Comparison of ENCODE assay signal across 8 cellular contexts in the genomic region with DNA sequence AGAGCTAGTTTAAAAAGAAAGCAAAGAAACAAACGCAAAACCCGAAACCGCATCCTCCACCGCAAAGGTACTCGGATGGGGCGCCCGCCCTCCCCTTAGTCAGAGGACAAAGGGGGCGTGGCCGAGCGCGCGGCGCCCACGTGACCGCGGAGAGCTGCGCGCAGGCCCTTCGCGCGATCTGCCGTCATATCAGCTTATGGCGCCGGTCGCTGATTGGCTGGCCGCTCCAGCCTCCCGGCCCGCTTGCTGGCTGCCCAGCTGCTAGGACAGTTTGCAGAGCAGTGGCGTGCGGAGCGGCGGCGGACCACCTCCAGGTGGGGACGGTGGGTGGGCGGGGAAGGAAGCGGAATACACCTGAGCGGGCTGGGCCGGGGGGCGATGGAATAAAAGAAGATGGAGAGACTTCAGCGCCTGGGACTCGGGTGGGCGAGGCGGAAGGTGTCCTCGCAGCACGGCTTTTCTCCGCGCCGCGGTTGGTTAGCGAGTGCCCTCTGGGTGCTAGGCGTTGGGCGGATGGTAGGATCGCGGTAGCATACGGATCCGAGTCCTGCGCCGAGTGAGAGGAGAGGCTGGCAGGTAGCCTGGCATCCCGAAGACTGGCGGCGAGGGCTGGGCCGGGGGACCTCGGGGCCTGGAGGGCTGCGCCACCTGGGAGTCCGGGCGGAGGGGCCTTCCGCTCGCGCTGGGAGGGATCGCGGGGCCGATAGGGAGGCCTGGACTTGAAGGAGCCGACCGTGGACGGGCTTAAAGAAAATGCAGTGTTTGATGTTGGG. TPM values are rescaled to one million over a fixed set of nuclear protein-coding genes. Genes with fewer than 3 reads are reported as not detected.
DNase-seq lines count a peak whose midpoint lies in the region; ATAC-seq and TF ChIP-seq lines count a peak whose summit lies in the region.

A gene with protein sequence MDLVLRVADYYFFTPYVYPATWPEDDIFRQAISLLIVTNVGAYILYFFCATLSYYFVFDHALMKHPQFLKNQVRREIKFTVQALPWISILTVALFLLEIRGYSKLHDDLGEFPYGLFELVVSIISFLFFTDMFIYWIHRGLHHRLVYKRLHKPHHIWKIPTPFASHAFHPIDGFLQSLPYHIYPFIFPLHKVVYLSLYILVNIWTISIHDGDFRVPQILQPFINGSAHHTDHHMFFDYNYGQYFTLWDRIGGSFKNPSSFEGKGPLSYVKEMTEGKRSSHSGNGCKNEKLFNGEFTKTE (plus strand): TSS at position 269 of the 773 bp plus-strand sequence. CDS start 10,605 bp downstream, outside the sequence.

- no peak; the same call in 1 of the 2 replicates for TF ChIP-seq CTCF in BJ (IDR thresholded peaks at IDR 0.05; ENCODE audit: insufficient read depth, low read depth, low read length)

- intact Hi-C loops in left colon (cut with DNase I, micrococcal nuclease), result no loop called here

- H3K36me3 Mint-ChIP-seq in activated CD4-positive, alpha-beta T cell treated with anti-CD3 and anti-CD28 coated beads, Interleukin-2, amount 10 ng/mL, durations not matched to agents 7 days and 5 days (ENCODE audit: low read depth), result peaks cover 23% of the 10 kb centered on the region

- DNase-seq in BJ (ENCODE audit: low read depth) (peak; percentile 50), NCI-H526 treated with DMSO at 0.1 percent for 48 hours (lab: John Stamatoyannopoulos, UW) (peak; percentile 99), cortex of kidney (lab: John Stamatoyannopoulos, UW) (peak; percentile 49), left colon (peak; percentile 96 to 98)
- DNase-seq in activated CD4-positive, alpha-beta T cell treated with anti-CD3 and anti-CD28 coated beads, Interleukin-2, amount 10 ng/mL, durations not matched to agents 7 days and 5 days, result peak; percentile 95
- DNase-seq in stimulated activated CD4-positive, alpha-beta T cell treated with anti-CD3 and anti-CD28 coated beads, Interleukin-1b, Interleukin-23, amount 100 ng/mL, for 48 hours, result peak; percentile 92

- peak within 1 kb of the TSS; percentile 59 for H3K4me3 ChIP-seq in BJ (ENCODE audit: low read depth, low read length)

- peaks cover 5% of the 10 kb centered on the region for H3K27me3 ChIP-seq in BJ (ENCODE audit: control insufficient read depth, insufficient read depth, low read length)

- no peaks in the 10 kb centered on the region for H3K9me3 Mint-ChIP-seq in activated CD4-positive, alpha-beta T cell treated with anti-CD3 and anti-CD28 coated beads, Interleukin-2, amount 10 ng/mL, durations not matched to agents 7 days and 5 days

- H3K27ac Mint-ChIP-seq in activated CD4-positive, alpha-beta T cell treated with anti-CD3 and anti-CD28 coated beads, Interleukin-2, amount 10 ng/mL, durations not matched to agents 7 days and 5 days, result peak within 1 kb of the TSS; percentile 89

- ATAC-seq in GM19324 (IDR thresholded peaks at IDR 0.05; ENCODE audit: low FRiP score, unreplicated experiment), result peak; percentile 93
- ATAC-seq in HG03469 (IDR thresholded peaks at IDR 0.05; ENCODE audit: unreplicated experiment), result peak; percentile 88
- peak; percentile 94 for ATAC-seq in left colon

- H3K36me3 ChIP-seq in BJ (ENCODE audit: control insufficient read depth, insufficient read depth, low read length), result no peaks in the 10 kb centered on the region; the same call in none of the 2 replicates

- POLR2A ChIA-PET in BJ (lab: Charles Lee), result interaction anchor here (0.6 kb wide), 1 partner anchor 303 kb away, joined by 4 read pairs; no protein-coding TSS in a partner anchor
- POLR2A ChIA-PET in activated CD4-positive, alpha-beta T cell treated with anti-CD3 and anti-CD28 coated beads, Interleukin-2, amount 10 ng/mL, durations not matched to agents 7 days and 5 days (lab: Charles Lee), result no interaction called here

- H3K27me3 Mint-ChIP-seq in activated CD4-positive, alpha-beta T cell treated with anti-CD3 and anti-CD28 coated beads, Interleukin-2, amount 10 ng/mL, durations not matched to agents 7 days and 5 days, result peaks cover 2% of the 10 kb centered on the region

- CTCF ChIA-PET in BJ (lab: Yijun Ruan, JAX), result interaction anchor here (1.0 to 1.4 kb wide), 2 partner anchors 27 to 75 kb away, joined by 3 read pairs; no protein-coding TSS in a partner anchor
- CTCF ChIA-PET in activated CD4-positive, alpha-beta T cell treated with anti-CD3 and anti-CD28 coated beads, Interleukin-2, amount 10 ng/mL, durations not matched to agents 7 days and 5 days (lab: Charles Lee), result interaction anchor here (0.6 to 1.5 kb wide), 4 partner anchors 8 to 784 kb away, joined by 3 read pairs; no protein-coding TSS in a partner anchor

- peaks cover 44% of the 10 kb centered on the region for H3K4me1 Mint-ChIP-seq in activated CD4-positive, alpha-beta T cell treated with anti-CD3 and anti-CD28 coated beads, Interleukin-2, amount 10 ng/mL, durations not matched to agents 7 days and 5 days

- peak within 1 kb of the TSS; percentile 81 for H3K4me3 Mint-ChIP-seq in activated CD4-positive, alpha-beta T cell treated with anti-CD3 and anti-CD28 coated beads, Interleukin-2, amount 10 ng/mL, durations not matched to agents 7 days and 5 days

RNA-seq across cellular contexts. Expression of the gene that starts here (rescaled TPM):
- 14.6 and 40.0 TPM in 2 replicates for polyA plus RNA-seq in BJ (2011; rRNA removed)
- 28.4 and 36.9 TPM in 2 replicates for polyA minus RNA-seq in BJ (2011; rRNA and poly(A)+ RNA removed)
- 10 to 100 TPM; 20.4 to 22.9 TPM for total RNA-seq in activated CD4-positive, alpha-beta T cell treated with anti-CD3 and anti-CD28 coated beads, Interleukin-2, amount 10 ng/mL, durations not matched to agents 7 days and 5 days
- 10 to 100 TPM; 40.3 to 56.2 TPM for total RNA-seq in left colon

Comparison
In these comparisons a context has a peak if more than half of its experiments do, and no peak if none do; other contexts are left out.
1. Peak in every context shown above with its lines: DNase-seq, ATAC-seq and H3K4me3 ChIP-seq.
2. DNase-seq: peak in every context shown above with its lines; median percentile 99 in NCI-H526 treated with DMSO at 0.1 percent for 48 hours; 97 in left colon; 95 in activated CD4-positive, alpha-beta T cell treated with anti-CD3 and anti-CD28 coated beads, Interleukin-2, amount 10 ng/mL, durations not matched to agents 7 days and 5 days; 92 in stimulated activated CD4-positive, alpha-beta T cell treated with anti-CD3 and anti-CD28 coated beads, Interleukin-1b, Interleukin-23, amount 100 ng/mL, for 48 hours; 50 in BJ; 49 in cortex of kidney.